In genomic region chr1:85406887-85407593, GRCh38 we compare ENCODE assay signal across 8 cellular contexts.
DNase-seq lines count a peak whose midpoint lies in the region; ATAC-seq and FAIRE-seq lines count a peak whose summit lies in the region.
"Had no signal": no experiment of that assay in that cellular context is flagged by ENCODE, and none has a peak within 500 bp of the region (broad histone marks: within the 10 kb centered on the region; RNA-seq: fewer than 3 reads in every experiment).

No MANE protein-coding gene starts in this region.

- no peak overlapping the region for H3K27ac ChIP-seq in epithelial cell of prostate

- FAIRE-seq in urothelium cell line (lab: Jason Lieb, UNC), result no peak

- no peak for ATAC-seq in HG03025 (IDR thresholded peaks at IDR 0.05; ENCODE audit: low FRiP score, unreplicated experiment)

- DNase-seq in NCI-H446 (lab: John Stamatoyannopoulos, UW), result peak; percentile 37 to 58
- peak; percentile 20 for DNase-seq in epithelial cell of prostate (ENCODE audit: low read depth, low spot score)
- peak; percentile 68 for DNase-seq in midbrain (lab: John Stamatoyannopoulos, UW)
- peak; percentile 72 for DNase-seq in urothelium cell line (ENCODE audit: low spot score)
- DNase-seq in NCI-H345 treated with DMSO at 0.1 percent for 48 hours (lab: John Stamatoyannopoulos, UW; ENCODE audit: unreplicated experiment), result no peak
- no peak for DNase-seq in HuH-7.5 (ENCODE audit: low spot score)
- DNase-seq: NCI-H526 treated with DMSO at 0.1 percent for 48 hours had no signal

Comparison
In these comparisons a context has a peak if more than half of its experiments do, and no peak if none do; other contexts are left out.
1. DNase-seq: peak in NCI-H446 (2 of 2), epithelial cell of prostate (single experiment), midbrain (single experiment) and urothelium cell line (single experiment); none in NCI-H345 treated with DMSO at 0.1 percent for 48 hours (single experiment) and HuH-7.5 (single experiment).